In the genomic region with DNA sequence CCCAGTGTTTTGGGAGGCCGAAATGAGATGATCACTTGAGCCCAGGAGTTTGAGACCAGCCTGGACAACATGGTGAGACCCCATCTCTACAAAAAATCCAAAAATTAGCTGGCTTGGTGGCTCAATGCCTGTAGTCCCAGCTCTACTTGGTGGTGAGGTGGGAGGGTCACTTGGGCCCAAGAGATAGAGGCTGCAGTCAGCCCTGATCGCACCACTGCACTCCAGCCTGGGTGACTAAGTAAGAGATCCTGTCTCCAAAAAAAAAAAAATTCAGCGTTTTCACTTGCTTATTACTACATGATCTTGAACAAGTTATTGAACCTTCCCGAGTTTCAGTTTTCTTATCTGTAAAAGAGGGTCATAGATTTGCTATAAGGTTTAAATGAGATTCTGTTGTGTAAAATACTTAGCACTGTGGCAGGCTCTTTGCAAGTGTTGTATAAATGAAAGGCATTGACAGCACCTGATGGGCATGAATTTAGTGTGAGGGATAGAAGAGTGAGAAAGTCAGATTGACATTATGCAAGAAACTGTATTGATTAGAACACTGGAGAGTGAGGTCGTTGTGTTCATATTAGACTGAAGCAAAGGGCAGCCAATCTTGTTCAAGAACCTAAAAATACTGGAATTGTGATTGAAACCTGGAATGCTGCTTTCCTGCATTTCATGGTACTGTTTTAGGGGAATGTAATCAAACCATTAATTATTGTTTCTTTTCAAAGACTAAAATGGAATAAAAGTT, we compare ENCODE assay signal across 25 cellular contexts.
"Had no signal": no experiment of that assay in that cellular context is flagged by ENCODE, and none has a peak within 500 bp of the region (broad histone marks: within the 10 kb centered on the region; RNA-seq: fewer than 3 reads in every experiment).

No MANE protein-coding gene starts in this region.

- DNase-seq: activated CD4-positive, alpha-beta memory T cell treated with anti-CD3 and anti-CD28 coated beads for 36 hours; activated CD4-positive, alpha-beta T cell treated with anti-CD3 and anti-CD28 coated beads, Interleukin-2, amount 10 ng/mL, durations not matched to agents 7 days and 5 days; activated CD4-positive, CD25-positive, alpha-beta regulatory T cell; activated CD8-positive, alpha-beta memory T cell treated with anti-CD3 and anti-CD28 coated beads for 24 hours; activated effector memory CD4-positive, alpha-beta T cell treated with anti-CD3 and anti-CD28 coated beads, Interleukin-2, amount 50 U/mL, for 16 hours; activated naive CD4-positive, alpha-beta T cell treated with anti-CD3 and anti-CD28 coated beads for 36 hours; activated T-cell treated with anti-CD3 and anti-CD28 coated beads, Interleukin-2, amount 50 U/mL, for 4 hours; amygdala; brain microvascular endothelial cell; Kasumi-1; KBM-7; NCI-H1048; NCI-H146; NCI-H187 treated with DMSO at 0.1 percent for 48 hours; NCI-H2081 treated with DMSO at 0.1 percent for 48 hours; NCI-H2171 treated with DMSO at 0.1 percent for 48 hours; NCI-H345; NCI-H510A treated with DMSO at 0.1 percent for 48 hours; NCI-H69; Peyer's patch; SIG-M5; T-helper 17 cell; T-helper 9 cell had no signal

- H3K9me3 ChIP-seq: Peyer's patch had no signal

- FAIRE-seq: TTC549 had no signal

- H3K36me3 ChIP-seq: brain microvascular endothelial cell, cardiac muscle cell, Peyer's patch had no signal

- ATAC-seq: activated T-cell treated with anti-CD3 and anti-CD28 coated beads, Interleukin-2, amount 50 U/mL, for 4 hours; T-helper 17 cell had no signal

- H3K27ac ChIP-seq: brain microvascular endothelial cell, cardiac muscle cell, Peyer's patch had no signal

- H3K4me3 ChIP-seq: cardiac muscle cell, Peyer's patch had no signal

- H3K27me3 ChIP-seq: brain microvascular endothelial cell, cardiac muscle cell, Peyer's patch had no signal
